ENCODE assay signal across 10 cellular contexts in the genomic region with DNA sequence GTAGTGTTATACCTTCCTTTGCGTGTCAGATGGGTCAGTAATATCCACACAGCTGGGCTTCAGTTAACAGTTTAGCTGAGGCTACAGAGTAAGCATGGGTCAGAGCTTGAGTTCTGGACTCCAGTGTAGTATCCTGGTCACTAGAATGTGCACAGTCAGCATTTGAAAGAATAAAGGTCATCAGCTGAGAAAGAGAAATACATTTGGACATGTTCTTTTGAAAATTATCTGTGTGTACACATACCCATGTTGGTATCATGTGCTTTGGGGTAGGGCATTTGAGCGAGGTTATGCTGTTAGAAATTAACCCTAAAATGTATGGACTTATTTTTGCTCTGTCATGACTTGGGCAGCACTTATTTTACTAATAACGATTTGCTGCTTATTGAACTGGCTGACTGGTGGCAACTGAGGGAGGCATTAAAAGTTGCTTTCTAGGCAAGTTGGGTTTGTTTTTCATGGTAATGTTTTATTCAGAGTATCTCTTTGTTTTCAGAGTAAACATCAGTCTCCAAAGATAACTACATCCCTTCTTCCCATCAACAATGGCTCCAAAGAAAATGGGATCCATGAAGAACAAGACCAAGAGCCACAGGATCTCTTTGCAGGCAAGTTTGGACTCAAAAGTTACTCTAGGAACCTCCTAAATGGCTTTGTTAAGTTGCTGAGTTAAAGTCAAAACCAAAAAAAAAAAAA. TPM values are rescaled to one million over a fixed set of nuclear protein-coding genes. Genes with fewer than 3 reads are reported as not detected.
DNase-seq lines count a peak whose midpoint lies in the region; TF ChIP-seq lines count a peak whose summit lies in the region.
"Had no signal": no experiment of that assay in that cellular context is flagged by ENCODE, and none has a peak within 500 bp of the region (broad histone marks: within the 10 kb centered on the region; RNA-seq: fewer than 3 reads in every experiment).

No MANE protein-coding gene starts in this region.

- POLR2A ChIA-PET in A673 (lab: Charles Lee; ENCODE audit: low non-redundant PET): no interaction called here
- POLR2A ChIA-PET in activated CD4-positive, alpha-beta memory T cell treated with anti-CD3 and anti-CD28 coated beads, Interleukin-2, amount 10 ng/mL, durations not matched to agents 7 days and 5 days (lab: Charles Lee): interaction anchor here (1.0 to 2.9 kb wide), 3 partner anchors 11 to 51 kb away, joined by 3 to 10 read pairs (median 4); partner anchors contain the start of genes CIAO2A and PPIB

- 24% methylated on average over 3 of the region's 3 CpGs for WGBS in liver

- H3K27ac Mint-ChIP-seq in activated CD4-positive, alpha-beta memory T cell treated with anti-CD3 and anti-CD28 coated beads, Interleukin-2, amount 10 ng/mL, durations not matched to agents 7 days and 5 days: peak overlapping the region; percentile 57

- CTCF ChIA-PET in A673 (lab: Charles Lee): no interaction called here
- CTCF ChIA-PET in activated CD4-positive, alpha-beta memory T cell treated with anti-CD3 and anti-CD28 coated beads, Interleukin-2, amount 10 ng/mL, durations not matched to agents 7 days and 5 days (lab: Charles Lee): interaction anchor here (1.4 to 2.5 kb wide), 3 partner anchors 18 to 41 kb away, joined by 5 to 9 read pairs (median 7); partner anchors contain the start of gene CIAO2A

- H3K4me3 ChIP-seq in A673 (ENCODE audit: low read depth, low read length, poor library complexity, severe bottlenecking) (no peak overlapping the region), liver (ENCODE audit: low read depth in 1 of 3, low read length in 3 of 3) (no peak overlapping the region), tibial artery (no peak overlapping the region)

- no peaks in the 10 kb centered on the region for H3K4me1 ChIP-seq in A673 (ENCODE audit: insufficient read depth, low read length, poor library complexity, severe bottlenecking)
- peaks cover 14 to 65% (median 51%) of the 10 kb centered on the region in 4 donors for H3K4me1 ChIP-seq in liver (ENCODE audit: control insufficient read depth in 4 of 4, insufficient read depth in 4 of 4, low read length in 3 of 4)
- H3K4me1 ChIP-seq in tibial artery: peaks cover 0 to 10% (median 4%) of the 10 kb centered on the region in 4 donors

- in situ Hi-C loops in GM13976 (cut with MboI; ENCODE audit: low sequenced_read_pairs, unreplicated experiment): no loop called here

- no peaks in the 10 kb centered on the region for H3K9me3 Mint-ChIP-seq in activated CD4-positive, alpha-beta memory T cell treated with anti-CD3 and anti-CD28 coated beads, Interleukin-2, amount 10 ng/mL, durations not matched to agents 7 days and 5 days
- H3K9me3 Mint-ChIP-seq: stimulated activated naive CD8-positive, alpha-beta T cell treated with anti-CD3 and anti-CD28 coated beads, Interleukin-15, Interleukin-2, amounts not matched to agents 100 ng/mL and 50 ng/mL, for 24 hours had no signal

- H3K27me3 ChIP-seq in A673 (replicated peaks; ENCODE audit: insufficient read depth, low read depth, low read length, poor library complexity): no peaks in the 10 kb centered on the region
- no peaks in the 10 kb centered on the region for H3K27me3 ChIP-seq in liver (ENCODE audit: control insufficient read depth in 4 of 4, insufficient read depth in 4 of 4, low read length in 3 of 4)
- H3K27me3 ChIP-seq in tibial artery: no peaks in the 10 kb centered on the region

- no peaks in the 10 kb centered on the region for H3K27me3 Mint-ChIP-seq in activated CD4-positive, alpha-beta memory T cell treated with anti-CD3 and anti-CD28 coated beads, Interleukin-2, amount 10 ng/mL, durations not matched to agents 7 days and 5 days
- H3K27me3 Mint-ChIP-seq: stimulated activated naive CD8-positive, alpha-beta T cell treated with anti-CD3 and anti-CD28 coated beads, Interleukin-15, Interleukin-2, amounts not matched to agents 100 ng/mL and 50 ng/mL, for 24 hours had no signal

- H3K9ac ChIP-seq in liver (ENCODE audit: low read depth in 1 of 2, low read length in 2 of 2): no peak overlapping the region
- H3K9ac ChIP-seq: SK-N-SH had no signal

- peaks cover 20% of the 10 kb centered on the region for H3K36me3 ChIP-seq in A673 (ENCODE audit: insufficient read depth, low read length, poor library complexity, severe bottlenecking)
- H3K36me3 ChIP-seq in liver (ENCODE audit: control insufficient read depth in 4 of 4, insufficient read depth in 3 of 4, low read depth in 1 of 4, low read length in 3 of 4): peaks cover 2 to 22% (median 18%) of the 10 kb centered on the region in 4 donors
- H3K36me3 ChIP-seq in tibial artery: peaks cover 39 to 45% (median 40%) of the 10 kb centered on the region in 3 donors

- H3K9me3 ChIP-seq in A673 (ENCODE audit: low read depth, low read length, poor library complexity, severe bottlenecking): no peaks in the 10 kb centered on the region
- no peaks in the 10 kb centered on the region for H3K9me3 ChIP-seq in liver (ENCODE audit: control insufficient read depth in 4 of 4, low read length in 3 of 4)
- no peaks in the 10 kb centered on the region for H3K9me3 ChIP-seq in tibial artery
- H3K9me3 ChIP-seq: SK-N-SH had no signal

- BruUV-seq in A673 (replicated peaks; lab: Mats Ljungman, UMichigan): no TSS peak

- intact Hi-C loops in A673 (cut with micrococcal nuclease; ENCODE audit: unreplicated experiment): no loop called here
- intact Hi-C loops in tibial artery (cut with DNase I; ENCODE audit: low total_unique reads): no loop called here

- peak overlapping the region; percentile 14 for H3K27ac ChIP-seq in A673 (ENCODE audit: low read depth, low read length, poor library complexity, severe bottlenecking)
- H3K27ac ChIP-seq in liver (ENCODE audit: low read depth in 1 of 2, low read length in 2 of 2): peak overlapping the region; percentile 26 to 57
- H3K27ac ChIP-seq in tibial artery: no peak overlapping the region

- peaks cover 34% of the 10 kb centered on the region for H3K4me1 Mint-ChIP-seq in activated CD4-positive, alpha-beta memory T cell treated with anti-CD3 and anti-CD28 coated beads, Interleukin-2, amount 10 ng/mL, durations not matched to agents 7 days and 5 days

- TF ChIP-seq CTCF in A673 (conservative IDR thresholded peaks at IDR 0.05; ENCODE audit: low read depth, low read length) (no peak), liver (IDR thresholded peaks at IDR 0.05; ENCODE audit: low read depth, low read length, missing input control) (no peak), GM13976 (IDR thresholded peaks at IDR 0.05; ENCODE audit: borderline replicate concordance, control extremely low read depth, extremely low read depth, insufficient read depth, missing control alignments) (no peak), tibial artery (IDR thresholded peaks at IDR 0.05) (no peak)

- H3K4me3 Mint-ChIP-seq in activated CD4-positive, alpha-beta memory T cell treated with anti-CD3 and anti-CD28 coated beads, Interleukin-2, amount 10 ng/mL, durations not matched to agents 7 days and 5 days: no peak overlapping the region
- H3K4me3 Mint-ChIP-seq: stimulated activated naive CD8-positive, alpha-beta T cell treated with anti-CD3 and anti-CD28 coated beads, Interleukin-15, Interleukin-2, amounts not matched to agents 100 ng/mL and 50 ng/mL, for 24 hours had no signal

- DNase-seq in A673 (ENCODE audit: low spot score): no peak
- DNase-seq in activated CD4-positive, alpha-beta memory T cell treated with anti-CD3 and anti-CD28 coated beads, Interleukin-2, amount 10 ng/mL, durations not matched to agents 7 days and 5 days: no peak
- DNase-seq in DMS79 (lab: John Stamatoyannopoulos, UW): no peak
- DNase-seq in GM13976 (ENCODE audit: low spot score): no peak
- no peak for DNase-seq in tibial artery
- DNase-seq: activated CD8-positive, alpha-beta memory T cell treated with anti-CD3 and anti-CD28 coated beads for 24 hours; NCI-H748 treated with DMSO at 0.1 percent for 48 hours; SK-N-SH had no signal

- peak in 1 of 2 donors; percentile 39 for TF ChIP-seq RAD21 in liver (IDR thresholded peaks at IDR 0.05)

- H3K36me3 Mint-ChIP-seq in activated CD4-positive, alpha-beta memory T cell treated with anti-CD3 and anti-CD28 coated beads, Interleukin-2, amount 10 ng/mL, durations not matched to agents 7 days and 5 days (ENCODE audit: low read depth): peaks cover 39% of the 10 kb centered on the region

TF ChIP-seq in liver, 16 proteins besides CTCF, POLR2A, EP300 and RAD21 (continues in another document):
- TF ChIP-seq YY1 (IDR thresholded peaks at IDR 0.05) (no peak), EGR1 (IDR thresholded peaks at IDR 0.05; ENCODE audit: low read depth in 2 of 2) (no peak), GABPA (IDR thresholded peaks at IDR 0.05 in 1 of 2, conservative IDR thresholded peaks at IDR 0.05 in 1 of 2) (no peak), HNF4G (IDR thresholded peaks at IDR 0.05) (peak; percentile 20)

RNA-seq across cellular contexts. Expression of gene SNX1, which starts 16.4 kb away (rescaled TPM):
- total RNA-seq in A673 (2021): 94.5 and 104 TPM in 2 replicates
- 100 to 1,000 TPM; 115 to 129 TPM for total RNA-seq in activated CD4-positive, alpha-beta memory T cell treated with anti-CD3 and anti-CD28 coated beads, Interleukin-2, amount 10 ng/mL, durations not matched to agents 7 days and 5 days
- total RNA-seq in liver: 10 to 100 TPM; 40.0 to 67.4 TPM
- polyA plus RNA-seq in liver: 10 to 100 TPM; 44.4 to 45.6 TPM

RNA-seq across cellular contexts. Expression of gene CIAO2A, which starts 18.6 kb away (rescaled TPM):
- 75.3 and 75.6 TPM in 2 replicates for total RNA-seq in A673 (2021)
- 10 to 100 TPM; 74.4 to 85.0 TPM for total RNA-seq in activated CD4-positive, alpha-beta memory T cell treated with anti-CD3 and anti-CD28 coated beads, Interleukin-2, amount 10 ng/mL, durations not matched to agents 7 days and 5 days
- 100 to 1,000 TPM; 124 to 147 TPM for total RNA-seq in liver
- 100 to 1,000 TPM; 171 to 404 TPM for polyA plus RNA-seq in liver

RNA-seq across cellular contexts. Expression of gene SNX22, which starts 39.3 kb away (rescaled TPM):
- 2.6 and 2.7 TPM in 2 replicates for total RNA-seq in A673 (2021)
- under 1 TPM; 0.55 to 0.68 TPM for total RNA-seq in activated CD4-positive, alpha-beta memory T cell treated with anti-CD3 and anti-CD28 coated beads, Interleukin-2, amount 10 ng/mL, durations not matched to agents 7 days and 5 days
- 10 to 100 TPM in 1 of 2 donors, 1 to 10 TPM in 1; 2.2 to 37.4 TPM for total RNA-seq in liver
- polyA plus RNA-seq in liver: 1 to 10 TPM; 2.4 to 3.7 TPM

RNA-seq across cellular contexts. Expression of gene PPIB, which starts 50.6 kb away (rescaled TPM):
- total RNA-seq in A673 (2021) (410 and 416 TPM in 2 replicates), liver (100 to 1,000 TPM; 379 to 638 TPM)
- total RNA-seq in activated CD4-positive, alpha-beta memory T cell treated with anti-CD3 and anti-CD28 coated beads, Interleukin-2, amount 10 ng/mL, durations not matched to agents 7 days and 5 days: 100 to 1,000 TPM; 392 to 410 TPM
- polyA plus RNA-seq in liver: 100 to 1,000 TPM; 627 to 768 TPM

Comparison
In these comparisons a context has a peak if more than half of its experiments do, and no peak if none do; other contexts are left out.
1. H3K27ac ChIP-seq: peak in A673 (single experiment) and liver (2 of 2); none in tibial artery (0 of 2).